Comparison of ENCODE assay signal across 9 cellular contexts in genomic region chr1:8671313-8671917, GRCh38.
DNase-seq lines count a peak whose midpoint lies in the region; TF ChIP-seq lines count a peak whose summit lies in the region.
"Had no signal": no experiment of that assay in that cellular context is flagged by ENCODE, and none has a peak within 500 bp of the region (broad histone marks: within the 10 kb centered on the region; RNA-seq: fewer than 3 reads in every experiment).

No MANE protein-coding gene starts in this region.

- peak overlapping the region; percentile 18; the same call in 1 of the 2 replicates for H3K4me3 Mint-ChIP-seq in HFFc6
- no peak overlapping the region for H3K4me3 Mint-ChIP-seq in endothelial cell (ENCODE audit: unreplicated experiment)
- H3K4me3 Mint-ChIP-seq in mesothelial cell of epicardium: no peak overlapping the region

- H3K4me1 Mint-ChIP-seq in HFFc6 (ENCODE audit: low read depth) (peaks cover 62% of the 10 kb centered on the region), endothelial cell (ENCODE audit: unreplicated experiment) (peaks cover 22% of the 10 kb centered on the region), mesothelial cell of epicardium (peaks cover 56% of the 10 kb centered on the region)

- H3K27me3 Mint-ChIP-seq in HFFc6 (ENCODE audit: insufficient read depth) (no peaks in the 10 kb centered on the region), endothelial cell (ENCODE audit: unreplicated experiment) (no peaks in the 10 kb centered on the region), mesothelial cell of epicardium (ENCODE audit: low read depth) (no peaks in the 10 kb centered on the region)
- H3K27me3 Mint-ChIP-seq: T-cell had no signal

- H3K9me3 Mint-ChIP-seq in HFFc6 (no peaks in the 10 kb centered on the region), endothelial cell (ENCODE audit: unreplicated experiment) (no peaks in the 10 kb centered on the region), mesothelial cell of epicardium (no peaks in the 10 kb centered on the region)
- H3K9me3 Mint-ChIP-seq: T-cell had no signal

- DNase-seq in Caki2 (ENCODE audit: low read depth) (peak; percentile 42), HFFc6 (peak; percentile 59), RPMI7951 (ENCODE audit: low read depth) (peak; percentile 59), endothelial cell (ENCODE audit: low spot score) (peak; percentile 27), mesothelial cell of epicardium (ENCODE audit: low spot score in 2 of 2, unreplicated experiment in 2 of 2) (no peak), COLO668 (lab: John Stamatoyannopoulos, UW; ENCODE audit: unreplicated experiment) (no peak), ecto neural progenitor cell (ENCODE audit: low spot score) (no peak)
- DNase-seq in stimulated activated CD4-positive, alpha-beta T cell treated with anti-CD3 and anti-CD28 coated beads, Interleukin-4, amount 100 ng/mL, for 1 hour: no peak

- TF ChIP-seq CTCF in HFFc6 (IDR thresholded peaks at IDR 0.05): peak; percentile 89
- TF ChIP-seq CTCF in endothelial cell (IDR thresholded peaks at IDR 0.05; ENCODE audit: unreplicated experiment): peak; percentile 40
- TF ChIP-seq CTCF in mesothelial cell of epicardium (IDR thresholded peaks at IDR 0.05; ENCODE audit: unreplicated experiment): peak; percentile 46

- H3K36me3 Mint-ChIP-seq in HFFc6 (ENCODE audit: low read depth) (no peaks in the 10 kb centered on the region), endothelial cell (ENCODE audit: low read depth, unreplicated experiment) (no peaks in the 10 kb centered on the region), mesothelial cell of epicardium (no peaks in the 10 kb centered on the region)
- H3K36me3 Mint-ChIP-seq: T-cell had no signal

- no peak overlapping the region; the same call in 1 of the 2 replicates for H3K27ac Mint-ChIP-seq in HFFc6
- peak overlapping the region; percentile 19 for H3K27ac Mint-ChIP-seq in endothelial cell (ENCODE audit: unreplicated experiment)
- H3K27ac Mint-ChIP-seq in mesothelial cell of epicardium: no peak overlapping the region
- H3K27ac Mint-ChIP-seq: T-cell had no signal

- in situ Hi-C loops in Caki2 (cut with HindIII; ENCODE audit: low pct_unique_long_range_greater_than_20kb, low sequenced_read_pairs): no loop called here

Comparison
In these comparisons a context has a peak if more than half of its experiments do, and no peak if none do; other contexts are left out.
1. DNase-seq: peak in Caki2 (single experiment), HFFc6 (single experiment), RPMI7951 (single experiment) and endothelial cell (single experiment); none in mesothelial cell of epicardium (0 of 2), COLO668 (single experiment), stimulated activated CD4-positive, alpha-beta T cell treated with anti-CD3 and anti-CD28 coated beads, Interleukin-4, amount 100 ng/mL, for 1 hour (single experiment) and ecto neural progenitor cell (single experiment).
2. Peak in every context shown above with its lines, with median percentiles within 50 percentile points of each other: CTCF ChIP-seq.